Comparison of ENCODE assay signal across 2 cellular contexts in the genomic region with DNA sequence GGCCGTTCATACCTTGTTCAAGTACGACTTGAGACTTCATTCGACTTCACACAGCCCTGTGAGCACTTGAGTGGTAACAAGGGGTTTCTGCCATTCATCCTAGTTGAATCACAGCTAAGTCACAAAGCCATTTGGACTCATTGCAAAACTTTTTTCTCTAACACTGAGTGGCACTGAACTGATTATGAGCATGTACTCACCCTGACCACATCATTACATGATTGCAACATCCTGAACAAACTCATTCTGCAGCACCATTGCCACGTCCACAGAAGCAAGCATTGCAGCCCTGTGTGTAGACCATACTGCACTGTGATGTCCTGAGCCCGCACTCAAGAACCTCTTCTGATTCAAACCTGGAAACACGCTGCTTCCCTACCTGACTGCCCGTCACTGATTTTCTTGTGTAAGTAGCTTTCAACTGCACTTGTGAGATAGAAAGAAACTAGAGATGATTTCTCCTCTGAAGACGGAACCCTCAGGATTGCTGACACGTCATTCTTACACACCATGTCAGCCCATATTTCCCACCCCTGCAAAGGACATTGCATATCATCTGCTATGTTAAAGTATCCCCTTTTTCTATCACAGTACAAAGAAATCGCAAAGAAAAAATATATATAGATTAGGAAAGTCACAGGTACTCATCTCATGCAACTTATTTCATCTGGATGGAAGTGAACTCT.
TF ChIP-seq lines count a peak whose summit lies in the region.

No MANE protein-coding gene starts in this region.

TF ChIP-seq in A549, 52 proteins besides CTCF, POLR2A, EP300 and RAD21:
- TF ChIP-seq HOXB5 (CRISPR knock-in tag; IDR thresholded peaks at IDR 0.05) (no peak), MAFK (IDR thresholded peaks at IDR 0.05; ENCODE audit: partially characterized antibody) (peak; percentile 50), FOSB (CRISPR knock-in tag; IDR thresholded peaks at IDR 0.05) (no peak), ZNF302 (CRISPR knock-in tag; IDR thresholded peaks at IDR 0.05) (no peak), HEYL (CRISPR knock-in tag; IDR thresholded peaks at IDR 0.05) (no peak), HOXB13 (CRISPR knock-in tag; IDR thresholded peaks at IDR 0.05; ENCODE audit: low read depth) (no peak), CHD4 (IDR thresholded peaks at IDR 0.05; ENCODE audit: borderline replicate concordance) (no peak)

TF ChIP-seq in IMR-90, 13 proteins besides CTCF, POLR2A, EP300 and RAD21:
- TF ChIP-seq MAFK (IDR thresholded peaks at IDR 0.05; ENCODE audit: low read depth, low read length) (peak; percentile 44; the same call in 1 of the 2 replicates), CEBPB (IDR thresholded peaks at IDR 0.05; ENCODE audit: low read depth, low read length) (peak; percentile 44)
- TF ChIP-seq, protein P1, sequence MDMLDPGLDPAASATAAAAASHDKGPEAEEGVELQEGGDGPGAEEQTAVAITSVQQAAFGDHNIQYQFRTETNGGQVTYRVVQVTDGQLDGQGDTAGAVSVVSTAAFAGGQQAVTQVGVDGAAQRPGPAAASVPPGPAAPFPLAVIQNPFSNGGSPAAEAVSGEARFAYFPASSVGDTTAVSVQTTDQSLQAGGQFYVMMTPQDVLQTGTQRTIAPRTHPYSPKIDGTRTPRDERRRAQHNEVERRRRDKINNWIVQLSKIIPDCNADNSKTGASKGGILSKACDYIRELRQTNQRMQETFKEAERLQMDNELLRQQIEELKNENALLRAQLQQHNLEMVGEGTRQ (IDR thresholded peaks at IDR 0.05; ENCODE audit: low read depth, low read length) = no peak
